Comparison of ENCODE assay signal across 8 cellular contexts in the genomic region with DNA sequence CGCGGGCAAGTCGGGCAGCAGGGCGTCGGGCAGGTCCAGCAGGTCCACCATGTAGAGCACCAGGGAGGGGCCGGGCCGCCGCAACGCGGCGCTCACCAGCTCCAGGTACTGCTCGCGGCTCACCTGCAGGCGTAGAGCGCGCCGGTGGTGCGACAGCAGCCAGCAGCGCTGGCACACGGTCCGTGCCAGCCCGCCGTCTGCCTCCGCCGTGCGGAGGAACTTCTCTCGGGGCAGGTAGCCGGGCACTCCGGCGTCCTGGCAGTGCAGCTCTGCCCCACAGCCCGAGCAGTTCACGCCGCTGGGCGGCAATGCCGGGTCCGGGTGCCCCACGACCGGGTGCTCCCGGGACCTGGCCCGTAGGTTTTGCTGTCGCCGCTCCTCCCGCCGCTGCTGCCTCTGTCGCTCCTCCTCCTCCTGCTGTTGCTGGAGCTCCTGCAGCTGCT. TPM values are rescaled to one million over a fixed set of nuclear protein-coding genes. Genes with fewer than 3 reads are reported as not detected.
DNase-seq lines count a peak whose midpoint lies in the region; ATAC-seq and TF ChIP-seq lines count a peak whose summit lies in the region.

No MANE protein-coding gene starts in this region.

- H3K4me3 Mint-ChIP-seq in activated naive CD4-positive, alpha-beta T cell treated with anti-CD3 and anti-CD28 coated beads for 36 hours = peak overlapping the region; percentile 100

- peak overlapping the region; percentile 99 for H3K27ac Mint-ChIP-seq in activated naive CD4-positive, alpha-beta T cell treated with anti-CD3 and anti-CD28 coated beads for 36 hours

- H3K4me1 Mint-ChIP-seq in activated naive CD4-positive, alpha-beta T cell treated with anti-CD3 and anti-CD28 coated beads for 36 hours (ENCODE audit: low read depth) = peaks cover 53% of the 10 kb centered on the region

- peaks cover 0 to 50% of the 10 kb centered on the region in 2 donors for H3K4me1 ChIP-seq in right atrium auricular region
- peaks cover 16% of the 10 kb centered on the region for H3K4me1 ChIP-seq in skeletal muscle satellite cell (ENCODE audit: control insufficient read depth, insufficient read depth, low read length)

- H3K36me3 ChIP-seq in right atrium auricular region (peaks cover 27% of the 10 kb centered on the region), skeletal muscle satellite cell (ENCODE audit: insufficient read depth, low read length) (peaks cover 22% of the 10 kb centered on the region)

- H3K9me3 Mint-ChIP-seq in activated naive CD4-positive, alpha-beta T cell treated with anti-CD3 and anti-CD28 coated beads for 36 hours = peaks cover 14% of the 10 kb centered on the region

- CTCF ChIA-PET in activated naive CD4-positive, alpha-beta T cell treated with anti-CD3 and anti-CD28 coated beads for 36 hours (lab: Charles Lee) = interaction anchor here (0.9 to 1.6 kb wide), 4 partner anchors 11 to 70 kb away, joined by 3 to 9 read pairs (median 3); a partner anchor contains a TSS

- peak overlapping the region; percentile 100 for H3K4me2 ChIP-seq in skeletal muscle satellite cell (ENCODE audit: low read length)

- DNase-seq in NCI-H2196 (lab: John Stamatoyannopoulos, UW; ENCODE audit: unreplicated experiment) = peak; percentile 7
- no peak for DNase-seq in NCI-H2196 treated with DMSO at 0.1 percent for 48 hours (lab: John Stamatoyannopoulos, UW; ENCODE audit: unreplicated experiment)
- DNase-seq in NOMO-1 treated with dmso at 0.1 percent for 144 hours (lab: John Stamatoyannopoulos, UW; ENCODE audit: unreplicated experiment) = peak; percentile 4
- peak; percentile 49 for DNase-seq in activated naive CD4-positive, alpha-beta T cell treated with anti-CD3 and anti-CD28 coated beads for 36 hours
- no peak for DNase-seq in right atrium auricular region (ENCODE audit: low spot score)
- no peak for DNase-seq in GF-D8 (lab: John Stamatoyannopoulos, UW)

- H3K27me3 ChIP-seq in right atrium auricular region (no peaks in the 10 kb centered on the region), skeletal muscle satellite cell (ENCODE audit: control insufficient read depth, insufficient read depth, low read length) (no peaks in the 10 kb centered on the region)

- ATAC-seq in HG02852 (IDR thresholded peaks at IDR 0.05; ENCODE audit: unreplicated experiment) = peak; percentile 22

- peak overlapping the region; percentile 95 for H3K9ac ChIP-seq in skeletal muscle satellite cell (ENCODE audit: low read depth, low read length)

- H3K27me3 Mint-ChIP-seq in activated naive CD4-positive, alpha-beta T cell treated with anti-CD3 and anti-CD28 coated beads for 36 hours (ENCODE audit: low read depth) = no peaks in the 10 kb centered on the region

- H3K4me3 ChIP-seq in right atrium auricular region (peak overlapping the region; percentile 82 to 98), skeletal muscle satellite cell (ENCODE audit: low read length) (peak overlapping the region; percentile 98)

- H3K9me3 ChIP-seq in right atrium auricular region = peaks cover 0 to 15% of the 10 kb centered on the region in 2 donors
- H3K9me3 ChIP-seq in skeletal muscle satellite cell (replicated peaks; ENCODE audit: low read length) = peaks cover 8% of the 10 kb centered on the region

- H3K27ac ChIP-seq in right atrium auricular region = peak overlapping the region; percentile 92 to 95

- no peak for TF ChIP-seq CTCF in right atrium auricular region (IDR thresholded peaks at IDR 0.05)

- intact Hi-C loops in activated naive CD4-positive, alpha-beta T cell treated with anti-CD3 and anti-CD28 coated beads for 36 hours (cut with micrococcal nuclease) = loop anchor here (1.0 to 10.0 kb wide), 7 partner anchors 14 to 1630 kb away; a partner anchor contains a TSS

- peaks cover 60% of the 10 kb centered on the region for H3K36me3 Mint-ChIP-seq in activated naive CD4-positive, alpha-beta T cell treated with anti-CD3 and anti-CD28 coated beads for 36 hours (ENCODE audit: low read depth)

RNA-seq across cellular contexts. Expression of a gene that starts 0.5 kb away (rescaled TPM):
- total RNA-seq in activated naive CD4-positive, alpha-beta T cell treated with anti-CD3 and anti-CD28 coated beads for 36 hours = 10 to 100 TPM; 25.4 to 26.0 TPM
- 10 to 100 TPM; 11.8 to 17.2 TPM for total RNA-seq in right atrium auricular region
- total RNA-seq in skeletal muscle satellite cell (2012; rRNA removed) = 18.8 and 22.3 TPM in 2 replicates

RNA-seq across cellular contexts. Expression of a gene that starts 1.8 kb away (rescaled TPM):
- 100 to 1,000 TPM in 1 of 2 experiments, 10 to 100 TPM in 1; 95.8 to 104 TPM for total RNA-seq in activated naive CD4-positive, alpha-beta T cell treated with anti-CD3 and anti-CD28 coated beads for 36 hours
- 10 to 100 TPM; 55.3 to 56.2 TPM for total RNA-seq in right atrium auricular region
- 91.1 and 101 TPM in 2 replicates for total RNA-seq in skeletal muscle satellite cell (2012; rRNA removed)

Comparison
In these comparisons a context has a peak if more than half of its experiments do, and no peak if none do; other contexts are left out.
1. DNase-seq: peak in NCI-H2196 (single experiment), NOMO-1 treated with dmso at 0.1 percent for 144 hours (single experiment) and activated naive CD4-positive, alpha-beta T cell treated with anti-CD3 and anti-CD28 coated beads for 36 hours (single experiment); none in NCI-H2196 treated with DMSO at 0.1 percent for 48 hours (single experiment), right atrium auricular region (single experiment) and GF-D8 (single experiment).